ENCODE assay signal across 17 cellular contexts in genomic region chr16:645852-646678, GRCh38. TPM values are rescaled to one million over a fixed set of nuclear protein-coding genes. Genes with fewer than 3 reads are reported as not detected.
DNase-seq lines count a peak whose midpoint lies in the region; ATAC-seq and TF ChIP-seq lines count a peak whose summit lies in the region.
"Had no signal": no experiment of that assay in that cellular context is flagged by ENCODE, and none has a peak within 500 bp of the region (broad histone marks: within the 10 kb centered on the region; RNA-seq: fewer than 3 reads in every experiment).

No MANE protein-coding gene starts in this region.

- intact Hi-C loops in Calu3 (cut with micrococcal nuclease; ENCODE audit: unreplicated experiment), result no loop called here
- intact Hi-C loops in Panc1 (cut with micrococcal nuclease; ENCODE audit: unreplicated experiment), result no loop called here
- intact Hi-C loops in left ventricle myocardium inferior (cut with micrococcal nuclease), result no loop called here
- intact Hi-C loops in activated CD4-positive, alpha-beta memory T cell treated with anti-CD3 and anti-CD28 coated beads for 36 hours (cut with micrococcal nuclease), result no loop called here
- intact Hi-C loops in CD14-positive monocyte (cut with micrococcal nuclease), result no loop called here

- peaks cover 34% of the 10 kb centered on the region for H3K79me2 ChIP-seq in parathyroid adenoma

- H3K9me3 ChIP-seq in Panc1 (ENCODE audit: control insufficient read depth, insufficient read depth, low read depth, low read length) (no peaks in the 10 kb centered on the region), left ventricle myocardium inferior (replicated peaks) (no peaks in the 10 kb centered on the region), parathyroid adenoma (ENCODE audit: control insufficient read depth, low read length) (no peaks in the 10 kb centered on the region)
- H3K9me3 ChIP-seq in CD8-positive, alpha-beta memory T cell (ENCODE audit: low read length), result no peaks in the 10 kb centered on the region
- H3K9me3 ChIP-seq: thoracic aorta had no signal

- no peaks in the 10 kb centered on the region for H3K9me3 Mint-ChIP-seq in Calu3 (ENCODE audit: low read depth, unreplicated experiment)
- no peaks in the 10 kb centered on the region for H3K9me3 Mint-ChIP-seq in activated CD4-positive, alpha-beta memory T cell treated with anti-CD3 and anti-CD28 coated beads for 36 hours
- H3K9me3 Mint-ChIP-seq in CD14-positive monocyte, result peaks cover 0 to 2% (median 0%) of the 10 kb centered on the region in 7 donors
- H3K9me3 Mint-ChIP-seq in CD8-positive, alpha-beta memory T cell, result no peaks in the 10 kb centered on the region
- H3K9me3 Mint-ChIP-seq: activated naive CD4-positive, alpha-beta T cell treated with anti-CD3 and anti-CD28 coated beads, Interleukin-2, amount 10 ng/mL, durations not matched to agents 7 days and 5 days had no signal

- H3K4me3 Mint-ChIP-seq in Calu3 (ENCODE audit: low read depth, unreplicated experiment), result peak overlapping the region; percentile 77
- no peak overlapping the region for H3K4me3 Mint-ChIP-seq in activated CD4-positive, alpha-beta memory T cell treated with anti-CD3 and anti-CD28 coated beads for 36 hours
- H3K4me3 Mint-ChIP-seq in CD14-positive monocyte, result no peak overlapping the region
- peak overlapping the region in 1 of 7 donors; percentile 82 for H3K4me3 Mint-ChIP-seq in CD8-positive, alpha-beta memory T cell
- H3K4me3 Mint-ChIP-seq: activated naive CD4-positive, alpha-beta T cell treated with anti-CD3 and anti-CD28 coated beads, Interleukin-2, amount 10 ng/mL, durations not matched to agents 7 days and 5 days had no signal

- POLR2A ChIA-PET in Panc1 (lab: Charles Lee), result no interaction called here
- POLR2A ChIA-PET in activated CD4-positive, alpha-beta memory T cell treated with anti-CD3 and anti-CD28 coated beads for 36 hours (lab: Charles Lee), result no interaction called here
- POLR2A ChIA-PET in CD8-positive, alpha-beta memory T cell (lab: Charles Lee), result no interaction called here

- H3K27me3 Mint-ChIP-seq in Calu3 (ENCODE audit: unreplicated experiment) (no peaks in the 10 kb centered on the region), CD14-positive monocyte (ENCODE audit: low read depth in 3 of 3) (peaks cover 0 to 3% (median 0%) of the 10 kb centered on the region in 3 donors)
- H3K27me3 Mint-ChIP-seq in activated CD4-positive, alpha-beta memory T cell treated with anti-CD3 and anti-CD28 coated beads for 36 hours, result no peaks in the 10 kb centered on the region
- no peaks in the 10 kb centered on the region for H3K27me3 Mint-ChIP-seq in CD8-positive, alpha-beta memory T cell
- H3K27me3 Mint-ChIP-seq: activated naive CD4-positive, alpha-beta T cell treated with anti-CD3 and anti-CD28 coated beads, Interleukin-2, amount 10 ng/mL, durations not matched to agents 7 days and 5 days had no signal

- no peak overlapping the region for H3K4me2 ChIP-seq in parathyroid adenoma (ENCODE audit: low read length)

- no TSS peak for BruUV-seq in Calu3 (replicated peaks; lab: Mats Ljungman, UMichigan)
- BruUV-seq in Panc1 (replicated peaks; lab: Mats Ljungman, UMichigan), result no TSS peak

- H3K27ac ChIP-seq in Panc1 (ENCODE audit: low read length) (peak overlapping the region; percentile 49), left ventricle myocardium inferior (replicated peaks) (peak overlapping the region; percentile 97), parathyroid adenoma (peak overlapping the region; percentile 17)
- no peak overlapping the region for H3K27ac ChIP-seq in CD8-positive, alpha-beta memory T cell (ENCODE audit: low read depth, low read length)
- H3K27ac ChIP-seq: thoracic aorta had no signal

- H3K36me3 Mint-ChIP-seq in Calu3 (ENCODE audit: insufficient read depth, unreplicated experiment), result peaks cover 92% of the 10 kb centered on the region
- peaks cover 1% of the 10 kb centered on the region for H3K36me3 Mint-ChIP-seq in activated CD4-positive, alpha-beta memory T cell treated with anti-CD3 and anti-CD28 coated beads for 36 hours
- H3K36me3 Mint-ChIP-seq in CD14-positive monocyte, result peaks cover 5 to 15% of the 10 kb centered on the region in 2 donors
- H3K36me3 Mint-ChIP-seq in CD8-positive, alpha-beta memory T cell, result no peaks in the 10 kb centered on the region
- H3K36me3 Mint-ChIP-seq: activated naive CD4-positive, alpha-beta T cell treated with anti-CD3 and anti-CD28 coated beads, Interleukin-2, amount 10 ng/mL, durations not matched to agents 7 days and 5 days had no signal

- in situ Hi-C loops in Panc1 (cut with HindIII; ENCODE audit: low pct_unique_long_range_greater_than_20kb, low sequenced_read_pairs), result no loop called here

- H3K4me1 Mint-ChIP-seq in Calu3 (ENCODE audit: low read depth, unreplicated experiment) (peaks cover 30% of the 10 kb centered on the region), CD14-positive monocyte (peaks cover 47% of the 10 kb centered on the region)
- peaks cover 22% of the 10 kb centered on the region for H3K4me1 Mint-ChIP-seq in activated CD4-positive, alpha-beta memory T cell treated with anti-CD3 and anti-CD28 coated beads for 36 hours (ENCODE audit: low read depth)
- H3K4me1 Mint-ChIP-seq in CD8-positive, alpha-beta memory T cell, result peaks cover 0 to 29% (median 13%) of the 10 kb centered on the region in 3 donors

- no peak for DNase-seq in Calu3
- DNase-seq in Panc1 (ENCODE audit: low read depth, low spot score), result no peak
- DNase-seq in left ventricle myocardium inferior, result peak; percentile 79
- DNase-seq in activated CD4-positive, alpha-beta memory T cell treated with anti-CD3 and anti-CD28 coated beads for 36 hours, result no peak
- DNase-seq in CD14-positive monocyte (ENCODE audit: low spot score), result no peak
- DNase-seq in CD8-positive, alpha-beta memory T cell, result no peak
- DNase-seq: activated CD4-positive, CD25-positive, alpha-beta regulatory T cell; activated naive CD4-positive, alpha-beta T cell treated with anti-CD3 and anti-CD28 coated beads, Interleukin-2, amount 10 ng/mL, durations not matched to agents 7 days and 5 days; cerebellar nuclear complex; DMS79; head of caudate nucleus; NCI-H2227 treated with DMSO at 0.1 percent for 48 hours; nucleus accumbens had no signal

- H3K4me3 ChIP-seq in Panc1 (ENCODE audit: low read depth in 2 of 2, low read length in 2 of 2) (no peak overlapping the region), left ventricle myocardium inferior (peak overlapping the region; percentile 87), parathyroid adenoma (ENCODE audit: low read depth, low read length) (no peak overlapping the region)
- H3K4me3 ChIP-seq in CD8-positive, alpha-beta memory T cell (ENCODE audit: low read length), result no peak overlapping the region
- H3K4me3 ChIP-seq: thoracic aorta had no signal

- H2AFZ ChIP-seq in parathyroid adenoma, result no peak overlapping the region

- no peaks in the 10 kb centered on the region for H3K36me3 ChIP-seq in Panc1 (ENCODE audit: control insufficient read depth, insufficient read depth, low read length)
- peaks cover 7% of the 10 kb centered on the region for H3K36me3 ChIP-seq in left ventricle myocardium inferior
- no peaks in the 10 kb centered on the region for H3K36me3 ChIP-seq in parathyroid adenoma (ENCODE audit: control insufficient read depth, insufficient read depth, low read length)
- no peaks in the 10 kb centered on the region for H3K36me3 ChIP-seq in CD8-positive, alpha-beta memory T cell (ENCODE audit: insufficient read depth, low read length)
- H3K36me3 ChIP-seq: thoracic aorta had no signal

- H3K4me1 ChIP-seq in Panc1 (ENCODE audit: control insufficient read depth, insufficient read depth, low read length) (peaks cover 47% of the 10 kb centered on the region), left ventricle myocardium inferior (peaks cover 89% of the 10 kb centered on the region), parathyroid adenoma (peaks cover 46% of the 10 kb centered on the region)
- H3K4me1 ChIP-seq in CD8-positive, alpha-beta memory T cell (ENCODE audit: insufficient read depth, low read length), result peaks cover 27% of the 10 kb centered on the region

- H3K27me3 ChIP-seq in Panc1 (ENCODE audit: control insufficient read depth, insufficient read depth, low read length) (no peaks in the 10 kb centered on the region), left ventricle myocardium inferior (ENCODE audit: low read depth) (no peaks in the 10 kb centered on the region), parathyroid adenoma (ENCODE audit: control insufficient read depth, insufficient read depth, low read length) (no peaks in the 10 kb centered on the region)
- no peaks in the 10 kb centered on the region for H3K27me3 ChIP-seq in CD8-positive, alpha-beta memory T cell (ENCODE audit: insufficient read depth, low read length, poor library complexity, severe bottlenecking)

- no peak overlapping the region for H3K27ac Mint-ChIP-seq in Calu3 (ENCODE audit: unreplicated experiment)
- no peak overlapping the region for H3K27ac Mint-ChIP-seq in activated CD4-positive, alpha-beta memory T cell treated with anti-CD3 and anti-CD28 coated beads for 36 hours
- no peak overlapping the region for H3K27ac Mint-ChIP-seq in CD14-positive monocyte
- no peak overlapping the region for H3K27ac Mint-ChIP-seq in CD8-positive, alpha-beta memory T cell

- H3K9ac ChIP-seq in parathyroid adenoma, result no peak overlapping the region

- ATAC-seq in Panc1 (peak; percentile 4; the same call in 1 of the 2 replicates), GM19324 (IDR thresholded peaks at IDR 0.05; ENCODE audit: low FRiP score, unreplicated experiment) (no peak)

- CTCF ChIA-PET in Calu3 (lab: Charles Lee), result no interaction called here
- CTCF ChIA-PET in Panc1 (lab: Charles Lee), result no interaction called here
- CTCF ChIA-PET in activated CD4-positive, alpha-beta memory T cell treated with anti-CD3 and anti-CD28 coated beads for 36 hours (lab: Charles Lee), result no interaction called here
- CTCF ChIA-PET in CD8-positive, alpha-beta memory T cell (lab: Charles Lee), result no interaction called here

- TF ChIP-seq CTCF in Calu3 (IDR thresholded peaks at IDR 0.05; ENCODE audit: unreplicated experiment) (no peak), Panc1 (IDR thresholded peaks at IDR 0.05) (no peak), left ventricle myocardium inferior (IDR thresholded peaks at IDR 0.05; ENCODE audit: borderline replicate concordance) (no peak), parathyroid adenoma (IDR thresholded peaks at IDR 0.05) (no peak), CD14-positive monocyte (IDR thresholded peaks at IDR 0.05) (no peak)

RNA-seq across cellular contexts. Expression of gene WDR90, which starts 3.1 kb away (rescaled TPM):
- total RNA-seq in Calu3 (2022) (142 and 162 TPM in 2 replicates), Panc1 (2021; ENCODE audit: unreplicated experiment) (58.9 TPM), left ventricle myocardium inferior (9.2 TPM)
- polyA plus RNA-seq in Panc1 (2012; ENCODE audit: insufficient read length), result 63.1 TPM
- total RNA-seq in activated CD4-positive, alpha-beta memory T cell treated with anti-CD3 and anti-CD28 coated beads for 36 hours, result 10 to 100 TPM; 52.8 to 58.2 TPM
- 1 to 10 TPM in 1 of 2 donors, under 1 TPM in 1; 0.13 to 1.1 TPM for polyA plus RNA-seq in CD14-positive monocyte
- 10 to 100 TPM; 69.6 to 78.4 TPM for total RNA-seq in CD8-positive, alpha-beta memory T cell
- polyA plus RNA-seq in CD8-positive, alpha-beta memory T cell, result 1.4 TPM

RNA-seq across cellular contexts. Expression of gene MCRIP2, which starts 4.4 kb away (rescaled TPM):
- total RNA-seq in Calu3 (2022), result 56.3 and 60.7 TPM in 2 replicates
- total RNA-seq in Panc1 (2021; ENCODE audit: unreplicated experiment), result 91.6 TPM
- 120 TPM for polyA plus RNA-seq in Panc1 (2012; ENCODE audit: insufficient read length)
- total RNA-seq in left ventricle myocardium inferior, result 181 TPM
- 10 to 100 TPM; 41.1 to 44.1 TPM for total RNA-seq in activated CD4-positive, alpha-beta memory T cell treated with anti-CD3 and anti-CD28 coated beads for 36 hours
- 10 to 100 TPM; 42.1 to 65.6 TPM for polyA plus RNA-seq in CD14-positive monocyte
- total RNA-seq in CD8-positive, alpha-beta memory T cell, result 10 to 100 TPM; 59.3 to 64.8 TPM
- 24.9 TPM for polyA plus RNA-seq in CD8-positive, alpha-beta memory T cell

RNA-seq across cellular contexts. Expression of gene METTL26, which starts 10.0 kb away (rescaled TPM):
- 117 and 121 TPM in 2 replicates for total RNA-seq in Calu3 (2022)
- 91.8 TPM for total RNA-seq in Panc1 (2021; ENCODE audit: unreplicated experiment)
- 245 TPM for polyA plus RNA-seq in Panc1 (2012; ENCODE audit: insufficient read length)
- 49.2 TPM for total RNA-seq in left ventricle myocardium inferior
- total RNA-seq in activated CD4-positive, alpha-beta memory T cell treated with anti-CD3 and anti-CD28 coated beads for 36 hours, result 100 to 1,000 TPM; 113 to 117 TPM
- 10 to 100 TPM; 57.1 to 80.9 TPM for polyA plus RNA-seq in CD14-positive monocyte
- total RNA-seq in CD8-positive, alpha-beta memory T cell, result 100 to 1,000 TPM; 129 TPM
- polyA plus RNA-seq in CD8-positive, alpha-beta memory T cell, result 97.4 TPM

RNA-seq across cellular contexts. Expression of gene WFIKKN1, which starts 15.3 kb away (rescaled TPM):
- 0.66 and 0.90 TPM in 2 replicates for total RNA-seq in Calu3 (2022)
- total RNA-seq in Panc1 (2021; ENCODE audit: unreplicated experiment), result 2.0 TPM
- polyA plus RNA-seq in Panc1 (2012; ENCODE audit: insufficient read length), result 2.1 TPM
- 0.14 TPM for total RNA-seq in left ventricle myocardium inferior
- total RNA-seq in activated CD4-positive, alpha-beta memory T cell treated with anti-CD3 and anti-CD28 coated beads for 36 hours, result under 1 TPM; 0.05 to 0.07 TPM
- not detected for polyA plus RNA-seq in CD14-positive monocyte
- total RNA-seq in CD8-positive, alpha-beta memory T cell, result under 1 TPM; 0.11 to 0.22 TPM
- polyA plus RNA-seq in CD8-positive, alpha-beta memory T cell, result 0.09 TPM
- total RNA-seq: epithelial cell of proximal tubule had no signal

RNA-seq across cellular contexts. Expression of gene RHOT2, which starts 21.9 kb away (rescaled TPM):
- total RNA-seq in Calu3 (2022) (154 and 163 TPM in 2 replicates), Panc1 (2021; ENCODE audit: unreplicated experiment) (195 TPM), left ventricle myocardium inferior (90.3 TPM)
- 223 TPM for polyA plus RNA-seq in Panc1 (2012; ENCODE audit: insufficient read length)
- 100 to 1,000 TPM; 112 to 128 TPM for total RNA-seq in activated CD4-positive, alpha-beta memory T cell treated with anti-CD3 and anti-CD28 coated beads for 36 hours
- polyA plus RNA-seq in CD14-positive monocyte, result 10 to 100 TPM; 25.4 to 26.3 TPM
- total RNA-seq in CD8-positive, alpha-beta memory T cell, result 100 to 1,000 TPM; 140 to 151 TPM
- 49.6 TPM for polyA plus RNA-seq in CD8-positive, alpha-beta memory T cell
